ENCODE assay signal across 8 cellular contexts in genomic region chr3:192892981-192893827, GRCh38. TPM values are rescaled to one million over a fixed set of nuclear protein-coding genes. Genes with fewer than 3 reads are reported as not detected.
A peak's percentile ranks its signal among the peaks of the same experiment; 100 is the strongest.
DNase-seq lines count a peak whose midpoint lies in the region; ATAC-seq and TF ChIP-seq lines count a peak whose summit lies in the region.

No MANE protein-coding gene starts in this region.

- no peaks in the 10 kb centered on the region for H3K9me3 Mint-ChIP-seq in activated naive CD4-positive, alpha-beta T cell treated with anti-CD3 and anti-CD28 coated beads, Interleukin-2, amount 50 U/mL, for 24 hours

- peaks cover 6% of the 10 kb centered on the region for H3K27me3 Mint-ChIP-seq in activated naive CD4-positive, alpha-beta T cell treated with anti-CD3 and anti-CD28 coated beads, Interleukin-2, amount 50 U/mL, for 24 hours

- H3K27ac Mint-ChIP-seq in activated naive CD4-positive, alpha-beta T cell treated with anti-CD3 and anti-CD28 coated beads, Interleukin-2, amount 50 U/mL, for 24 hours, result peak overlapping the region; percentile 83

- no peaks in the 10 kb centered on the region for H3K27me3 ChIP-seq in ACC112 (ENCODE audit: insufficient read depth, low read length)
- H3K27me3 ChIP-seq in kidney epithelial cell (ENCODE audit: control insufficient read depth, insufficient read depth, low read length), result no peaks in the 10 kb centered on the region

- H3K4me3 ChIP-seq in ACC112 (ENCODE audit: low read depth, low read length) (peak overlapping the region; percentile 50), kidney epithelial cell (ENCODE audit: low read depth, low read length) (no peak overlapping the region)

- TF ChIP-seq POLR2A in GM19099 (IDR thresholded peaks at IDR 0.05; ENCODE audit: extremely low read depth, insufficient read length, low read depth), result peak; percentile 48

- H3K36me3 ChIP-seq in ACC112 (ENCODE audit: insufficient read depth, low read length) (no peaks in the 10 kb centered on the region), kidney epithelial cell (ENCODE audit: control insufficient read depth, insufficient read depth, low read length) (no peaks in the 10 kb centered on the region)

- H3K27ac ChIP-seq in ACC112 (ENCODE audit: low read depth, low read length), result peak overlapping the region; percentile 69

- H2AFZ ChIP-seq in ACC112 (ENCODE audit: low read length, unreplicated experiment), result no peak overlapping the region

- peak overlapping the region; percentile 71 for H3K4me3 Mint-ChIP-seq in activated naive CD4-positive, alpha-beta T cell treated with anti-CD3 and anti-CD28 coated beads, Interleukin-2, amount 50 U/mL, for 24 hours

- H3K4me1 ChIP-seq in ACC112 (ENCODE audit: control insufficient read depth, insufficient read depth, low read length, unreplicated experiment), result peaks cover 36% of the 10 kb centered on the region

- H3K79me2 ChIP-seq in ACC112 (ENCODE audit: control insufficient read depth, insufficient read depth, low read length, unreplicated experiment), result peaks cover 7% of the 10 kb centered on the region

- DNase-seq in RPMI7951 (ENCODE audit: low read depth) (peak; percentile 97), kidney epithelial cell (ENCODE audit: low read depth) (peak; percentile 82), NCI-H2196 (lab: John Stamatoyannopoulos, UW; ENCODE audit: unreplicated experiment) (no peak)
- DNase-seq in stimulated activated CD8-positive, alpha-beta memory T cell treated with anti-CD3 and anti-CD28 coated beads, Interleukin-12 subunit alpha, Interleukin-12 subunit beta, amount 100 ng/mL, for 24 hours (ENCODE audit: extremely low read depth), result peak; percentile 22

- H3K36me3 Mint-ChIP-seq in activated naive CD4-positive, alpha-beta T cell treated with anti-CD3 and anti-CD28 coated beads, Interleukin-2, amount 50 U/mL, for 24 hours, result peaks cover 2% of the 10 kb centered on the region

- TF ChIP-seq CTCF in kidney epithelial cell (IDR thresholded peaks at IDR 0.05; ENCODE audit: insufficient read depth, low read length, poor library complexity, severe bottlenecking), result no peak

- peak; percentile 99 for ATAC-seq in HG03097 (IDR thresholded peaks at IDR 0.05; ENCODE audit: low FRiP score, unreplicated experiment)

- H3K4me1 Mint-ChIP-seq in activated naive CD4-positive, alpha-beta T cell treated with anti-CD3 and anti-CD28 coated beads, Interleukin-2, amount 50 U/mL, for 24 hours, result peaks cover 54% of the 10 kb centered on the region

RNA-seq across cellular contexts. Expression of gene MB21D2, which starts 24.5 kb away (rescaled TPM):
- 8.8 and 8.9 TPM in 2 replicates for total RNA-seq in RPMI7951 (2014; rRNA removed; shearing (Covaris generic))
- total RNA-seq in kidney epithelial cell, result 16.6 and 18.9 TPM in 2 replicates
